In the genomic region with DNA sequence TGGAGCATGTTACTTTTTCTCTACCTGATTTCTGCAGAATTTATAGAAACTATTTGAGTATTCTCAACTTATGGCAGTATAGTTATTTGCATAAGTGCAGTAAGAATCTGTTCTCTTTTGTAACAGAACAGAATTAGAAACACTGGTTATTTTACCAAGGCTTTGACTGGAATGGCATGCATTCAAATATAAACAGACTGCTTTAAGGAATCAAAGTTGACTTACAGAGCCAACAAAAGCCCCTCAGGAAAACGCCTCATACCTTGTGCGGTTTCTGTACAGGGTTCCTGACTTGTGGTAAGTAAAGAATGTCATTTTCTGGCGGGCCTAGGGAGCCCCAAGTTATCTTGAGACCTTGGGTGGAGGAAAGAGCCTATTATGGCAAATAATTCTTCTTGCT, we compare ENCODE assay signal across 26 cellular contexts.
DNase-seq lines count a peak whose midpoint lies in the region; ATAC-seq, FAIRE-seq and TF ChIP-seq lines count a peak whose summit lies in the region.
"Had no signal": no experiment of that assay in that cellular context is flagged by ENCODE, and none has a peak within 500 bp of the region (broad histone marks: within the 10 kb centered on the region; RNA-seq: fewer than 3 reads in every experiment).

No MANE protein-coding gene starts in this region.

- H2AFZ ChIP-seq in astrocyte (ENCODE audit: low read depth, low read length), result no peak overlapping the region

- H3K36me3 ChIP-seq in HAP-1 (replicated peaks) (peaks cover 8% of the 10 kb centered on the region), astrocyte (ENCODE audit: insufficient read depth, low read length) (no peaks in the 10 kb centered on the region)
- H3K36me3 ChIP-seq: BE2C, upper lobe of right lung had no signal

- H3K4me1 ChIP-seq in HAP-1 (peaks cover 36% of the 10 kb centered on the region), astrocyte (ENCODE audit: insufficient read depth, low read length) (peaks cover 14% of the 10 kb centered on the region)
- H3K4me1 ChIP-seq: BE2C, body of pancreas, upper lobe of right lung had no signal

- ATAC-seq in CD4-positive, alpha-beta T cell (ENCODE audit: poor library complexity), result no peak
- ATAC-seq: activated naive CD4-positive, alpha-beta T cell treated with anti-CD3 and anti-CD28 coated beads, Interleukin-2, amount 50 U/mL, for 72 hours; body of pancreas; esophagus mucosa; stimulated activated memory B cell treated with anti-CD40 and anti-IgM and Interleukin-4, amounts not matched to agents 10 μg/mL and 1 μg/mL and 100 μg/mL, for 72 hours; upper lobe of right lung; WTC11 had no signal

- POLR2A ChIA-PET in CD4-positive, alpha-beta T cell (lab: Charles Lee), result no interaction called here

- no peaks in the 10 kb centered on the region for H3K27me3 ChIP-seq in HAP-1 (ENCODE audit: low read depth)
- no peaks in the 10 kb centered on the region for H3K27me3 ChIP-seq in astrocyte (ENCODE audit: insufficient read depth, low read length)
- H3K27me3 ChIP-seq in CD4-positive, alpha-beta T cell (ENCODE audit: control insufficient read depth, insufficient read depth, low read length), result no peaks in the 10 kb centered on the region
- H3K27me3 ChIP-seq: BE2C, body of pancreas, upper lobe of right lung had no signal

- no peaks in the 10 kb centered on the region for H3K27me3 Mint-ChIP-seq in astrocyte (ENCODE audit: low read depth, unreplicated experiment)
- H3K27me3 Mint-ChIP-seq in CD4-positive, alpha-beta T cell, result no peaks in the 10 kb centered on the region
- H3K27me3 Mint-ChIP-seq: IgD-negative memory B cell; stimulated activated memory B cell treated with anti-CD40 and anti-IgM and Interleukin-4, amounts not matched to agents 10 μg/mL and 1 μg/mL and 100 μg/mL, for 72 hours had no signal

- peaks cover 4% of the 10 kb centered on the region for H3K36me3 Mint-ChIP-seq in astrocyte (ENCODE audit: low read depth, unreplicated experiment)
- peaks cover 19% of the 10 kb centered on the region for H3K36me3 Mint-ChIP-seq in CD4-positive, alpha-beta T cell (ENCODE audit: low read depth)
- H3K36me3 Mint-ChIP-seq: activated naive CD4-positive, alpha-beta T cell treated with anti-CD3 and anti-CD28 coated beads, Interleukin-2, amount 50 U/mL, for 72 hours; IgD-negative memory B cell had no signal

- intact Hi-C loops in CD4-positive, alpha-beta T cell (cut with DNase I, micrococcal nuclease), result no loop called here

- H4K20me1 ChIP-seq in astrocyte (ENCODE audit: insufficient read depth, low read length), result no peaks in the 10 kb centered on the region

- H3K9me3 Mint-ChIP-seq in astrocyte (ENCODE audit: unreplicated experiment), result no peaks in the 10 kb centered on the region
- H3K9me3 Mint-ChIP-seq in CD4-positive, alpha-beta T cell, result no peaks in the 10 kb centered on the region
- H3K9me3 Mint-ChIP-seq: activated naive CD4-positive, alpha-beta T cell treated with anti-CD3 and anti-CD28 coated beads, Interleukin-2, amount 50 U/mL, for 72 hours; activated T-helper 1 cell treated with anti-CD3 and anti-CD28 coated beads, Interleukin-12 subunit alpha, Interleukin-12 subunit beta, Interleukin-2, Interleukin-4 antibody, amounts not matched to agents 30 ng/mL and 10 ng/mL and 1 ng/mL, durations not matched to agents 14 hours and 24 hours and 36 hours; stimulated activated memory B cell treated with anti-CD40 and anti-IgM and Interleukin-4, amounts not matched to agents 10 μg/mL and 1 μg/mL and 100 μg/mL, for 72 hours had no signal

- peak overlapping the region; percentile 32 for H3K4me2 ChIP-seq in astrocyte (ENCODE audit: low read length)

- in situ Hi-C loops in HAP-1 (cut with MboI; ENCODE audit: low sequenced_read_pairs), result no loop called here

- H3K9ac ChIP-seq in astrocyte (ENCODE audit: low read length), result no peak overlapping the region

- FAIRE-seq in astrocyte (lab: Jason Lieb, UNC), result peak; percentile 69
- FAIRE-seq: GM12891 had no signal

- H3K9me3 ChIP-seq in HAP-1, result no peaks in the 10 kb centered on the region
- no peaks in the 10 kb centered on the region for H3K9me3 ChIP-seq in astrocyte (ENCODE audit: insufficient read depth, low read depth, low read length)
- H3K9me3 ChIP-seq in CD4-positive, alpha-beta T cell (ENCODE audit: control insufficient read depth, low read length), result no peaks in the 10 kb centered on the region
- H3K9me3 ChIP-seq: BE2C, body of pancreas, upper lobe of right lung had no signal

- TF ChIP-seq CTCF in astrocyte (IDR thresholded peaks at IDR 0.05; ENCODE audit: insufficient read depth, low read depth, low read length) (no peak), fibroblast of pulmonary artery (IDR thresholded peaks at IDR 0.05; ENCODE audit: low read length, missing control alignments) (no peak)
- TF ChIP-seq CTCF in CD4-positive, alpha-beta T cell (IDR thresholded peaks at IDR 0.05), result no peak

- peak overlapping the region; percentile 66 for H3K27ac Mint-ChIP-seq in astrocyte (ENCODE audit: unreplicated experiment)
- no peak overlapping the region for H3K27ac Mint-ChIP-seq in CD4-positive, alpha-beta T cell
- H3K27ac Mint-ChIP-seq: activated naive CD4-positive, alpha-beta T cell treated with anti-CD3 and anti-CD28 coated beads, Interleukin-2, amount 50 U/mL, for 72 hours; activated T-helper 1 cell treated with anti-CD3 and anti-CD28 coated beads, Interleukin-12 subunit alpha, Interleukin-12 subunit beta, Interleukin-2, Interleukin-4 antibody, amounts not matched to agents 30 ng/mL and 10 ng/mL and 1 ng/mL, durations not matched to agents 14 hours and 24 hours and 36 hours; stimulated activated memory B cell treated with anti-CD40 and anti-IgM and Interleukin-4, amounts not matched to agents 10 μg/mL and 1 μg/mL and 100 μg/mL, for 72 hours; WTC11 had no signal

- H3K4me1 Mint-ChIP-seq in astrocyte (ENCODE audit: low read depth, unreplicated experiment), result peaks cover 9% of the 10 kb centered on the region
- H3K4me1 Mint-ChIP-seq in CD4-positive, alpha-beta T cell (ENCODE audit: low read depth), result no peaks in the 10 kb centered on the region

- DNase-seq in A172 (ENCODE audit: low spot score) (peak; percentile 22), HAP-1 (ENCODE audit: low spot score in 2 of 2) (peak; percentile 57 to 83), astrocyte (ENCODE audit: low read depth) (peak; percentile 89), fibroblast of pulmonary artery (ENCODE audit: low read depth) (peak; percentile 50), inferior parietal cortex (ENCODE audit: extremely low spot score) (no peak), HT-29 (ENCODE audit: low spot score) (no peak)
- no peak for DNase-seq in activated CD4-positive, alpha-beta T cell treated with anti-CD3 and anti-CD28 coated beads for 1 hour
- DNase-seq in CD4-positive, alpha-beta T cell, result no peak
- DNase-seq: 8988T, BE2C, body of pancreas, HCEC 1CT, head of caudate nucleus, mammary epithelial cell, NCI-H1417, NCI-H2081, NCI-H774, Right ventricle myocardium superior, upper lobe of right lung had no signal

- H3K4me3 ChIP-seq in HAP-1 (no peak overlapping the region), astrocyte (ENCODE audit: insufficient read depth, low read depth, low read length) (no peak overlapping the region), fibroblast of pulmonary artery (replicated peaks; ENCODE audit: low read depth, low read length) (no peak overlapping the region)
- H3K4me3 ChIP-seq: body of pancreas, upper lobe of right lung had no signal

- no peaks in the 10 kb centered on the region for H3K79me2 ChIP-seq in astrocyte (ENCODE audit: insufficient read depth, low read length)

- CTCF ChIA-PET in CD4-positive, alpha-beta T cell (lab: Charles Lee), result no interaction called here

- no peak overlapping the region for H3K4me3 Mint-ChIP-seq in astrocyte (ENCODE audit: unreplicated experiment)
- H3K4me3 Mint-ChIP-seq in CD4-positive, alpha-beta T cell, result no peak overlapping the region
- H3K4me3 Mint-ChIP-seq: activated T-helper 1 cell treated with anti-CD3 and anti-CD28 coated beads, Interleukin-12 subunit alpha, Interleukin-12 subunit beta, Interleukin-2, Interleukin-4 antibody, amounts not matched to agents 30 ng/mL and 10 ng/mL and 1 ng/mL, durations not matched to agents 14 hours and 24 hours and 36 hours; IgD-negative memory B cell; stimulated activated memory B cell treated with anti-CD40 and anti-IgM and Interleukin-4, amounts not matched to agents 10 μg/mL and 1 μg/mL and 100 μg/mL, for 72 hours; WTC11 had no signal

- no peak overlapping the region for H3K27ac ChIP-seq in astrocyte (ENCODE audit: low read depth, low read length)
- H3K27ac ChIP-seq in CD4-positive, alpha-beta T cell (ENCODE audit: low read depth, low read length), result no peak overlapping the region
- H3K27ac ChIP-seq: body of pancreas, upper lobe of right lung had no signal

Comparison
In these comparisons a context has a peak if more than half of its experiments do, and no peak if none do; other contexts are left out.
1. DNase-seq: peak in A172 (single experiment), HAP-1 (2 of 2), astrocyte (single experiment) and fibroblast of pulmonary artery (single experiment); none in inferior parietal cortex (single experiment), activated CD4-positive, alpha-beta T cell treated with anti-CD3 and anti-CD28 coated beads for 1 hour (single experiment), HT-29 (single experiment) and CD4-positive, alpha-beta T cell (0 of 10).